In the genomic region with DNA sequence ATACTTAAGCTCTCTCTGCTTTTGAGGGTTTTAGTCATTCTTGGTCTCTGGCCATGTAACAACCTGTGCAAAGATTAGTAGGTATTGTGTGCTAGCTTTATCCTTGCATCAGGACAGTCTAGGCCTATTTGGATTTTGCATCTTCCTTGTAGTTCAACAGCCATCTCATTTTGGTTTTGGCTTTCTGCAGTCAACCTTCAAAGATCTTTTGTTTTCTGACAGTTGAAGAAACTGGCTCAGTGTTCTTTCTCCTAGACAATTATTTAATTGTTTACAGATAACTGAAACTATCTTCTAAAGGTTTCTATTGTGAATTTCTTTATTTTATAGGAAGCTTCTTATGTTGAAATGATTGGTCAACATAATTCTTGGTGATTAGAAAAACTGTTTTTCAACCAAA, we compare ENCODE assay signal across 15 cellular contexts.
"Had no signal": no experiment of that assay in that cellular context is flagged by ENCODE, and none has a peak within 500 bp of the region (broad histone marks: within the 10 kb centered on the region; RNA-seq: fewer than 3 reads in every experiment).

No MANE protein-coding gene starts in this region.

- H3K4me1 ChIP-seq: gastroesophageal sphincter had no signal

- DNase-seq: central memory CD4-positive, alpha-beta T cell; cortex of kidney; effector memory CD4-positive, alpha-beta T cell; mucosa of descending colon; naive thymus-derived CD8-positive, alpha-beta T cell; posterior cingulate gyrus; right cardiac atrium; stimulated activated CD4-positive, alpha-beta T cell treated with anti-CD3 and anti-CD28 coated beads, Interleukin-2, amount 100 ng/mL, for 48 hours; stimulated activated naive CD4-positive, alpha-beta T cell treated with Interleukin-2 at 50 U/mL for 16 hours had no signal

- H3K27me3 Mint-ChIP-seq: naive thymus-derived CD8-positive, alpha-beta T cell had no signal

- H3K36me3 ChIP-seq: gastroesophageal sphincter, neutrophil, tibial nerve had no signal

- H3K4me3 ChIP-seq: gastroesophageal sphincter, hepatocyte, mucosa of descending colon, smooth muscle cell, tibial nerve had no signal

- H3K27me3 ChIP-seq: gastroesophageal sphincter, hepatocyte, neutrophil, tibial nerve had no signal

- FAIRE-seq: endometrium had no signal

- H3K9me3 ChIP-seq: gastroesophageal sphincter, mucosa of descending colon, neutrophil, tibial nerve had no signal

- H3K27ac ChIP-seq: gastroesophageal sphincter, hepatocyte, neutrophil, tibial nerve had no signal

- H3K4me3 Mint-ChIP-seq: naive thymus-derived CD8-positive, alpha-beta T cell had no signal
